8 cellular contexts compared by ENCODE assay signal in genomic region chr11:128517457-128518230, GRCh38.
A peak's percentile ranks its signal among the peaks of the same experiment; 100 is the strongest.
DNase-seq lines count a peak whose midpoint lies in the region; ATAC-seq, FAIRE-seq and TF ChIP-seq lines count a peak whose summit lies in the region.

No MANE protein-coding gene starts in this region.

- H3K9me1 ChIP-seq in endothelial cell of umbilical vein (replicated peaks; ENCODE audit: control insufficient read depth, extremely low read depth, insufficient read depth, low read length) = no peaks in the 10 kb centered on the region

- in situ Hi-C loops in Panc1 (cut with HindIII; ENCODE audit: low pct_unique_long_range_greater_than_20kb, low sequenced_read_pairs) = no loop called here

- dilution Hi-C loops in endothelial cell of umbilical vein (cut with MboI; ENCODE audit: extremely low pct_ligation_motif_present, low sequenced_read_pairs) = no loop called here

- BruUV-seq in Panc1 (replicated peaks; lab: Mats Ljungman, UMichigan) (no TSS peak), endothelial cell of umbilical vein (replicated peaks; lab: Mats Ljungman, UMichigan) (no TSS peak)

- no peak for ATAC-seq in Panc1
- no peak for ATAC-seq in GM19397 (IDR thresholded peaks at IDR 0.05; ENCODE audit: unreplicated experiment)
- ATAC-seq in GM21381 (IDR thresholded peaks at IDR 0.05; ENCODE audit: unreplicated experiment) = no peak
- ATAC-seq in esophagus mucosa = no peak

- POLR2A ChIA-PET in Panc1 (lab: Charles Lee) = interaction anchor here (1.0 kb wide), 1 partner anchor 9 kb away, joined by 5 read pairs; no protein-coding TSS in a partner anchor
- POLR2A ChIA-PET in endothelial cell of umbilical vein (lab: Charles Lee) = no interaction called here

- H3K4me1 ChIP-seq in Panc1 (ENCODE audit: control insufficient read depth, insufficient read depth, low read length) (peaks cover 70% of the 10 kb centered on the region), endothelial cell of umbilical vein (ENCODE audit: control insufficient read depth, extremely low read depth, insufficient read depth, low read length) (peaks cover 40% of the 10 kb centered on the region), skeletal muscle satellite cell (ENCODE audit: control insufficient read depth, insufficient read depth, low read length) (peaks cover 57% of the 10 kb centered on the region)

- intact Hi-C loops in Panc1 (cut with micrococcal nuclease; ENCODE audit: unreplicated experiment) = no loop called here
- intact Hi-C loops in endothelial cell of umbilical vein (cut with micrococcal nuclease) = loop anchor here (1.0 to 2.0 kb wide), 2 partner anchors 8 to 345 kb away; no protein-coding TSS in a partner anchor

- H3K9me3 ChIP-seq in Panc1 (ENCODE audit: control insufficient read depth, insufficient read depth, low read depth, low read length) = no peaks in the 10 kb centered on the region
- H3K9me3 ChIP-seq in endothelial cell of umbilical vein (replicated peaks; ENCODE audit: control insufficient read depth, insufficient read depth, low read length) = no peaks in the 10 kb centered on the region
- no peaks in the 10 kb centered on the region for H3K9me3 ChIP-seq in skeletal muscle satellite cell (replicated peaks; ENCODE audit: low read length)

- no peaks in the 10 kb centered on the region for H3K36me3 ChIP-seq in Panc1 (ENCODE audit: control insufficient read depth, insufficient read depth, low read length)
- H3K36me3 ChIP-seq in endothelial cell of umbilical vein (ENCODE audit: control insufficient read depth in 2 of 2, extremely low read depth in 1 of 2, insufficient read depth in 2 of 2, low read length in 2 of 2) = peaks cover 0 to 4% of the 10 kb centered on the region in 2 experiments
- peaks cover 35% of the 10 kb centered on the region for H3K36me3 ChIP-seq in skeletal muscle satellite cell (ENCODE audit: insufficient read depth, low read length)

- H3K27ac ChIP-seq in Panc1 (ENCODE audit: low read length) (peak overlapping the region; percentile 92), endothelial cell of umbilical vein (ENCODE audit: insufficient read depth, low read depth, low read length) (no peak overlapping the region)

- peak; percentile 16 for TF ChIP-seq POLR2A in endothelial cell of umbilical vein (IDR thresholded peaks at IDR 0.05; ENCODE audit: low read depth, low read length)

- DNase-seq in ELR (ENCODE audit: low read depth) (peak; percentile 81), Panc1 (ENCODE audit: low read depth, low spot score) (no peak), endothelial cell of umbilical vein (ENCODE audit: low read depth, low spot score) (no peak), COR-L47 (lab: John Stamatoyannopoulos, UW) (no peak)

- H2AFZ ChIP-seq in endothelial cell of umbilical vein (ENCODE audit: low read depth, low read length) = no peak overlapping the region

- peak overlapping the region; percentile 82 to 93 for H3K4me3 ChIP-seq in Panc1 (ENCODE audit: low read depth in 2 of 2, low read length in 2 of 2)
- no peak overlapping the region for H3K4me3 ChIP-seq in endothelial cell of umbilical vein (replicated peaks in 1 of 3; ENCODE audit: insufficient read depth in 1 of 3, low read depth in 1 of 3, low read length in 3 of 3)
- H3K4me3 ChIP-seq in skeletal muscle satellite cell (ENCODE audit: low read length) = peak overlapping the region; percentile 92

- H3K27me3 ChIP-seq in Panc1 (ENCODE audit: control insufficient read depth, insufficient read depth, low read length) = no peaks in the 10 kb centered on the region
- H3K27me3 ChIP-seq in endothelial cell of umbilical vein (ENCODE audit: control insufficient read depth in 2 of 2, insufficient read depth in 2 of 2, low read length in 2 of 2) = no peaks in the 10 kb centered on the region
- H3K27me3 ChIP-seq in skeletal muscle satellite cell (ENCODE audit: control insufficient read depth, insufficient read depth, low read length) = no peaks in the 10 kb centered on the region

- H3K4me2 ChIP-seq in endothelial cell of umbilical vein (ENCODE audit: insufficient read depth, low read length) (peak overlapping the region; percentile 97), skeletal muscle satellite cell (ENCODE audit: low read length) (peak overlapping the region; percentile 78)

- no peak for TF ChIP-seq CTCF in Panc1 (IDR thresholded peaks at IDR 0.05)
- no peak for TF ChIP-seq CTCF in endothelial cell of umbilical vein (IDR thresholded peaks at IDR 0.05; ENCODE audit: extremely low read depth in 1 of 2, insufficient read depth in 1 of 2, low read depth in 1 of 2, low read length in 2 of 2)

- H4K20me1 ChIP-seq in endothelial cell of umbilical vein (replicated peaks; ENCODE audit: control insufficient read depth, extremely low read depth, insufficient read depth, low read length) = no peaks in the 10 kb centered on the region

- CTCF ChIA-PET in Panc1 (lab: Charles Lee) (interaction anchor here (1.4 kb wide), 1 partner anchor 9 kb away, joined by 5 read pairs; no protein-coding TSS in a partner anchor), endothelial cell of umbilical vein (lab: Charles Lee) (interaction anchor here (0.9 to 3.1 kb wide), 13 partner anchors 8 to 346 kb away, joined by 3 to 10 read pairs (median 3); no protein-coding TSS in a partner anchor)

- no peak for FAIRE-seq in endothelial cell of umbilical vein (lab: Jason Lieb, UNC)

- H3K79me2 ChIP-seq in endothelial cell of umbilical vein (ENCODE audit: control insufficient read depth, insufficient read depth, low read length) = peaks cover 93% of the 10 kb centered on the region

- H3K9ac ChIP-seq in endothelial cell of umbilical vein (replicated peaks; ENCODE audit: extremely low read depth, insufficient read depth, low read length) = no peak overlapping the region
- peak overlapping the region; percentile 99 for H3K9ac ChIP-seq in skeletal muscle satellite cell (ENCODE audit: low read depth, low read length)

TF ChIP-seq in endothelial cell of umbilical vein, 7 proteins besides CTCF, POLR2A, EP300 and RAD21:
- TF ChIP-seq GATA2 (IDR thresholded peaks at IDR 0.05; ENCODE audit: insufficient read depth, insufficient read length, low read depth, low read length) (no peak), EZH2 (IDR thresholded peaks at IDR 0.05; ENCODE audit: borderline replicate concordance, low read depth, low read length, severe bottlenecking) (no peak), MYC (IDR thresholded peaks at IDR 0.05; ENCODE audit: low read depth, low read length) (no peak), FOS (IDR thresholded peaks at IDR 0.05; ENCODE audit: borderline replicate concordance, insufficient read depth, low read length) (no peak), MAX (IDR thresholded peaks at IDR 0.05; ENCODE audit: insufficient read depth, insufficient read length) (no peak), POLR2AphosphoS5 (IDR thresholded peaks at IDR 0.05; ENCODE audit: insufficient read depth, low read depth, low read length) (no peak), JUN (IDR thresholded peaks at IDR 0.05; ENCODE audit: borderline replicate concordance, insufficient read depth, insufficient read length, low read depth) (no peak)

Comparison
In these comparisons a context has a peak if more than half of its experiments do, and no peak if none do; other contexts are left out.
1. H3K4me3 ChIP-seq: peak in Panc1 (2 of 2) and skeletal muscle satellite cell (single experiment); none in endothelial cell of umbilical vein (0 of 3).